Comparison of ENCODE assay signal across 18 cellular contexts in the genomic region with DNA sequence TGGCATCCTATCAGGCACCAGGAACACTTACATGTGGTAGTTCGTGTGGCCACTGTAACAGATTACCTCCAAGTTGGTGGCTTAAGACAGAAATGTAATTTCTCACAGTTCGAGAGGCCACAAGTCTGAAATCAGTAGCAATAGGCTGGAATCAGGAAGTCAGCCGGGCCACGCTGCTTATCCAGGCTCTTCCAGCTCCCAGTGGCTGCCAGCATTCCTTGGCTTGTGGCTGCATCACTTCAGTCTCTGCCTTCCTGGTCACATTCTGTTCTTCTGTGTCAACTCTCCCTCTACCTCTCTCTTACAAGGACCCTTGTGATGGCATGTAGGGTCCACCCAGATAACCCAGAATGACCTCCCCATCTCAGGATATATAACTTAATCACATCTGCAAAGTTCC.
DNase-seq lines count a peak whose midpoint lies in the region; ATAC-seq and TF ChIP-seq lines count a peak whose summit lies in the region.
"Had no signal": no experiment of that assay in that cellular context is flagged by ENCODE, and none has a peak within 500 bp of the region (broad histone marks: within the 10 kb centered on the region; RNA-seq: fewer than 3 reads in every experiment).

No MANE protein-coding gene starts in this region.

- no peak for ATAC-seq in psoas muscle
- ATAC-seq: CD8-positive, alpha-beta T cell; GM12878; HCT116 had no signal

- no peak for TF ChIP-seq EP300 in sigmoid colon (IDR thresholded peaks at IDR 0.05)

- H3K4me3 ChIP-seq in sigmoid colon (no peak overlapping the region), psoas muscle (no peak overlapping the region)
- H3K4me3 ChIP-seq: GM12878, GM23248 had no signal

- TF ChIP-seq CTCF in VCaP (conservative IDR thresholded peaks at IDR 0.05) (no peak), sigmoid colon (IDR thresholded peaks at IDR 0.05) (no peak), psoas muscle (IDR thresholded peaks at IDR 0.05) (no peak)

- H3K4me1 ChIP-seq in sigmoid colon (no peaks in the 10 kb centered on the region), psoas muscle (no peaks in the 10 kb centered on the region)

- H3K36me3 ChIP-seq in sigmoid colon = no peaks in the 10 kb centered on the region
- H3K36me3 ChIP-seq in psoas muscle (ENCODE audit: insufficient read depth in 1 of 2, low read depth in 1 of 2) = no peaks in the 10 kb centered on the region

- H3K27ac ChIP-seq in VCaP = peak overlapping the region; percentile 81
- no peak overlapping the region for H3K27ac ChIP-seq in sigmoid colon
- H3K27ac ChIP-seq in psoas muscle = no peak overlapping the region
- H3K27ac ChIP-seq: GM23248 had no signal

- WGBS in sigmoid colon, 2 donors = 85 to 89% methylated on average over 4 of the region's 4 CpGs
- 82 to 88% (median 87%) methylated on average over 4 of the region's 4 CpGs for WGBS in psoas muscle, 3 donors

- intact Hi-C loops in sigmoid colon (cut with DNase I) (no loop called here), psoas muscle (cut with DNase I) (no loop called here)

- TF ChIP-seq POLR2A in sigmoid colon (IDR thresholded peaks at IDR 0.05) = no peak

- peak; percentile 8 for DNase-seq in islet precursor cell
- DNase-seq in sigmoid colon = peak; percentile 13
- DNase-seq in NOMO-1 (lab: John Stamatoyannopoulos, UW; ENCODE audit: unreplicated experiment in 2 of 2) = no peak
- DNase-seq in CD1c-positive myeloid dendritic cell (ENCODE audit: extremely low spot score) = no peak
- DNase-seq in psoas muscle = no peak
- DNase-seq: C1 segment of cervical spinal cord; CD4-positive, CD25-positive, alpha-beta regulatory T cell; CD8-positive, alpha-beta T cell; DMS 273 treated with DMSO at 0.1 percent for 48 hours; DMS79; EL; GDM1; GM23248; H9; HFFc6 had no signal

- no peaks in the 10 kb centered on the region for H3K27me3 ChIP-seq in sigmoid colon
- H3K27me3 ChIP-seq in psoas muscle (ENCODE audit: insufficient read depth in 3 of 3, low read length in 2 of 3) = no peaks in the 10 kb centered on the region

- H3K9me3 ChIP-seq in sigmoid colon (peaks cover 0 to 5% (median 0%) of the 10 kb centered on the region in 4 donors), psoas muscle (peaks cover 3% of the 10 kb centered on the region)

Comparison
In these comparisons a context has a peak if more than half of its experiments do, and no peak if none do; other contexts are left out.
1. DNase-seq: peak in islet precursor cell (single experiment) and sigmoid colon (single experiment); none in NOMO-1 (0 of 2), CD1c-positive myeloid dendritic cell (single experiment) and psoas muscle (0 of 2).